In the genomic region with DNA sequence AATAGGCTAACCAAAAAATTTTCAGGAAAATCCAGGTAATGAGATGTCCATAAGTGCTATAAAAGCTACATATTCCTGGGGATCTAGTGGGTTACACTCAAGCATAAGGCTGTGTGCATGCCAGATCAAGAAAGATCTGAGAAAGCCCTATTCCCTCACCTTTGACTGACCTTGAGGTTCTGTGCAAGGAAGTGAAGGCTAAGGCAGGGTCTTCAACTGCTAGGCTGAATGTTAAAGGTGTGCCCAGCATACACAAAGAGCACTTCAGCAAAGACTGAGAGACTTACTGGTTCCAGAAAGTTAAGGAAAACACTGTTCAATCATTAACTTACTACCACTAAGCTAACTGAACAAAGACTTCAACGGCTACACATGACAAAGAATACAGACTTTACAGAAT, we compare ENCODE assay signal across 27 cellular contexts.
"Had no signal": no experiment of that assay in that cellular context is flagged by ENCODE, and none has a peak within 500 bp of the region (broad histone marks: within the 10 kb centered on the region; RNA-seq: fewer than 3 reads in every experiment).

No MANE protein-coding gene starts in this region.

- H3K27me3 ChIP-seq: esophagus squamous epithelium had no signal

- H3K36me3 ChIP-seq: esophagus squamous epithelium, gastrocnemius medialis, heart right ventricle, left lung, lower lobe of right lung had no signal

- H3K9me3 ChIP-seq: esophagus squamous epithelium, gastrocnemius medialis, heart right ventricle, left lung, lower lobe of right lung, mucosa of descending colon had no signal

- FAIRE-seq: endometrium, islet of Langerhans, keratinocyte had no signal

- H3K4me1 ChIP-seq: esophagus squamous epithelium, gastrocnemius medialis, heart right ventricle, left lung, lower lobe of right lung had no signal

- H3K4me3 Mint-ChIP-seq: effector memory CD8-positive, alpha-beta T cell; endodermal cell; mesothelial cell of epicardium had no signal

- ATAC-seq: effector memory CD8-positive, alpha-beta T cell; esophagus mucosa; gastrocnemius medialis; heart right ventricle; left cardiac atrium; left lung; left ventricle myocardium superior; lower lobe of right lung; mucosa of descending colon had no signal

- H3K4me3 ChIP-seq: coronary artery, dorsolateral prefrontal cortex, esophagus squamous epithelium, gastrocnemius medialis, heart right ventricle, left lung, lower lobe of right lung, mucosa of descending colon had no signal

- H3K27ac ChIP-seq: coronary artery, dorsolateral prefrontal cortex, epithelial cell of prostate, esophagus squamous epithelium, gastrocnemius medialis, heart right ventricle, left lung, lower lobe of right lung had no signal

- H3K9me3 Mint-ChIP-seq: effector memory CD8-positive, alpha-beta T cell had no signal

- DNase-seq: dermis blood vessel endothelial cell; dorsolateral prefrontal cortex; effector CD8-positive, alpha-beta T cell; effector memory CD8-positive, alpha-beta T cell; endodermal cell; erythroblast; esophagus squamous epithelium; foreskin fibroblast; foreskin melanocyte; gastrocnemius medialis; glutamatergic neuron; head of caudate nucleus; heart right ventricle; hippocampal formation; left cardiac atrium; left lung; left ventricle myocardium superior; lower lobe of right lung; mesenchymal stem cell; mucosa of descending colon had no signal

- H3K27ac Mint-ChIP-seq: effector memory CD8-positive, alpha-beta T cell; endodermal cell; mesothelial cell of epicardium had no signal
